ENCODE assay signal across 11 cellular contexts in the genomic region with DNA sequence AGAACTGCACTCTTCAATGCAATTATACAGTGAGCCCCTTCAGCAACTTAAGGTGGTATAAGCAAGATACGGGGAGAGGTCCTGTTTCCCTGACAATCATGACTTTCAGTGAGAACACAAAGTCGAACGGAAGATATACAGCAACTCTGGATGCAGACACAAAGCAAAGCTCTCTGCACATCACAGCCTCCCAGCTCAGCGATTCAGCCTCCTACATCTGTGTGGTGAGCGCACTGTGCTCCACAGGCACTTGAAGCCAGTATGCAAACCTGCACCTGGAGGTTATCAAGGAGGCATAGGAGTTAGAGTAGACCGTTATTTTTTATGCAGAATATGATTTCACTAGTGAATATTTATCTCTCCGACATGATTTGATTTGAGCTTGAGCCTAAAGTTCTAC.
"Had no signal": no experiment of that assay in that cellular context is flagged by ENCODE, and none has a peak within 500 bp of the region (broad histone marks: within the 10 kb centered on the region; RNA-seq: fewer than 3 reads in every experiment).

No MANE protein-coding gene starts in this region.

- H3K27ac Mint-ChIP-seq: immature natural killer cell, naive B cell, WTC11 had no signal

- H3K36me3 Mint-ChIP-seq: immature natural killer cell, naive B cell, WTC11 had no signal

- DNase-seq: dorsolateral prefrontal cortex, left cardiac atrium, midbrain, naive B cell had no signal

- H3K27ac ChIP-seq: dorsolateral prefrontal cortex, esophagus muscularis mucosa, right atrium auricular region, RWPE1, SJSA1 had no signal

- H3K4me3 ChIP-seq: dorsolateral prefrontal cortex, esophagus muscularis mucosa, lung, right atrium auricular region, SJSA1 had no signal

- H3K4me1 ChIP-seq: esophagus muscularis mucosa, right atrium auricular region, SJSA1 had no signal

- H3K9me3 Mint-ChIP-seq: WTC11 had no signal

- ATAC-seq: left cardiac atrium had no signal

- H3K4me1 Mint-ChIP-seq: immature natural killer cell, naive B cell had no signal

- H3K36me3 ChIP-seq: esophagus muscularis mucosa, right atrium auricular region, SJSA1 had no signal

- H3K4me3 Mint-ChIP-seq: immature natural killer cell, naive B cell, WTC11 had no signal

- H3K9me3 ChIP-seq: esophagus muscularis mucosa, right atrium auricular region, SJSA1 had no signal

- H3K27me3 ChIP-seq: right atrium auricular region, SJSA1 had no signal
